9 cellular contexts compared by ENCODE assay signal in the genomic region with DNA sequence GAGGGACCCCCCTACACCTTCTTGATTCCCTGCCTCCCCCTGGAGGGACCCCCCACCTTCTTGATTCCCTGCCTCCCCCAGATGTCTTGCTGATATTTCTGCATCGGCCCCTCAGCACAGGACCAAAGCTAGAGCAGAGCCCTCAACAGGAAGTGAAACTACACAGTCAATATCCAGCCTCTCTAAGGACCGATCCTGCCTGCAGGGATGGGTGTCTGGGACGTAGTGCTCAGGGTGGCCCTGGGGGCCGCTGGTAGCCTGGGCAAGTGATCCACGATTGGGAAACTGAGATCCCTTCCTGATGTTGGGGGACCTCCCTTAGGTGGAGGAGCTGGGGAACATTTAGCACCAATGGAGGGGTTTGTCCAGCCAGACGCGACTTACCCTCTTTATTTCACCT. TPM values are rescaled to one million over a fixed set of nuclear protein-coding genes. Genes with fewer than 3 reads are reported as not detected.
DNase-seq lines count a peak whose midpoint lies in the region; ATAC-seq, FAIRE-seq and TF ChIP-seq lines count a peak whose summit lies in the region.
"Had no signal": no experiment of that assay in that cellular context is flagged by ENCODE, and none has a peak within 500 bp of the region (broad histone marks: within the 10 kb centered on the region; RNA-seq: fewer than 3 reads in every experiment).

No MANE protein-coding gene starts in this region.

- peak overlapping the region; percentile 43; the same call in 1 of the 2 replicates for H3K4me2 ChIP-seq in KMS-11
- no peak overlapping the region for H3K4me2 ChIP-seq in GM23248 (ENCODE audit: unreplicated experiment)

- H3K9me3 ChIP-seq in kidney (ENCODE audit: control insufficient read depth in 1 of 2, low read length in 2 of 2) (no peaks in the 10 kb centered on the region), GM23248 (ENCODE audit: low read depth) (no peaks in the 10 kb centered on the region)

- H3K4me1 ChIP-seq in KMS-11 (ENCODE audit: low read depth, poor library complexity, severe bottlenecking) (peaks cover 56% of the 10 kb centered on the region), kidney (ENCODE audit: control insufficient read depth in 1 of 2, insufficient read depth in 1 of 2, low read depth in 1 of 2, low read length in 2 of 2) (peaks cover 0 to 7% of the 10 kb centered on the region in 2 donors), GM23248 (ENCODE audit: insufficient read depth) (no peaks in the 10 kb centered on the region)

- no peak overlapping the region for H3K4me3 ChIP-seq in KMS-11 (IDR thresholded peaks at IDR 0.05; ENCODE audit: insufficient read depth, low read depth, low read length)
- no peak overlapping the region for H3K4me3 ChIP-seq in kidney (ENCODE audit: low read length in 2 of 2)
- H3K4me3 ChIP-seq in GM23248 = no peak overlapping the region

- H3K9ac ChIP-seq in KMS-11 (no peak overlapping the region), kidney (ENCODE audit: low read length in 2 of 2) (no peak overlapping the region), GM23248 (no peak overlapping the region)

- peak overlapping the region; percentile 8; the same call in 1 of the 2 replicates for H3K27ac ChIP-seq in KMS-11
- no peak overlapping the region for H3K27ac ChIP-seq in kidney (ENCODE audit: low read depth in 2 of 2, low read length in 2 of 2)
- no peak overlapping the region for H3K27ac ChIP-seq in GM23248

- DNase-seq in kidney = peak; percentile 12
- DNase-seq in GM23248 = no peak
- DNase-seq in NCI-H82 treated with DMSO at 0.1 percent for 48 hours (lab: John Stamatoyannopoulos, UW; ENCODE audit: unreplicated experiment) = no peak
- no peak for DNase-seq in islet precursor cell
- DNase-seq in sciatic nerve (ENCODE audit: low spot score) = no peak

- ATAC-seq in GM18498 (IDR thresholded peaks at IDR 0.05; ENCODE audit: unreplicated experiment) (peak; percentile 72), GM21529 (IDR thresholded peaks at IDR 0.05; ENCODE audit: unreplicated experiment) (peak; percentile 77), sciatic nerve (no peak)

- H4K20me1 ChIP-seq in KMS-11 (ENCODE audit: insufficient read depth) (no peaks in the 10 kb centered on the region), GM23248 (ENCODE audit: insufficient read depth) (no peaks in the 10 kb centered on the region)

- H3K27me3 ChIP-seq in KMS-11 (ENCODE audit: insufficient read depth, low read depth) = no peaks in the 10 kb centered on the region
- 0 out of 2 replicates have a peak, but pooled peaks cover 8% of the 10 kb centered on the region for H3K27me3 ChIP-seq in GM23248 (replicated peaks; ENCODE audit: insufficient read depth)

- H2AFZ ChIP-seq in KMS-11 (ENCODE audit: low read depth) (peak overlapping the region; percentile 47; the same call in 1 of the 2 replicates), GM23248 (no peak overlapping the region)

- in situ Hi-C loops in GM23248 (cut with MboI) = no loop called here

- no peaks in the 10 kb centered on the region for H3K36me3 ChIP-seq in KMS-11 (ENCODE audit: insufficient read depth)
- H3K36me3 ChIP-seq in kidney (ENCODE audit: control insufficient read depth in 1 of 2, insufficient read depth in 2 of 2, low read length in 2 of 2) = no peaks in the 10 kb centered on the region
- H3K36me3 ChIP-seq in GM23248 (ENCODE audit: low read depth) = no peaks in the 10 kb centered on the region

- 61 to 62% methylated on average over 7 of the region's 7 CpGs for WGBS in GM23248 (ENCODE audit: low coverage in 1 of 2, low lambda C conversion rate in 2 of 2, missing lambda C conversion rate in 2 of 2), 2 experiments

- intact Hi-C loops in kidney (cut with DNase I) (no loop called here), sciatic nerve (cut with DNase I) (no loop called here)

- TF ChIP-seq CTCF in KMS-11 (conservative IDR thresholded peaks at IDR 0.05; ENCODE audit: low read depth, low read length) (no peak), kidney (IDR thresholded peaks at IDR 0.05; ENCODE audit: borderline replicate concordance, extremely low read depth, insufficient read depth) (no peak)

- no peaks in the 10 kb centered on the region for H3F3A ChIP-seq in GM23248 (ENCODE audit: insufficient read depth)

- no peaks in the 10 kb centered on the region for H3K9me2 ChIP-seq in GM23248 (ENCODE audit: insufficient read depth)

- no peak for FAIRE-seq in kidney (lab: Jason Lieb, UNC)
- FAIRE-seq: astrocyte had no signal

- H3K79me2 ChIP-seq in KMS-11 (ENCODE audit: insufficient read depth, low read depth) (no peaks in the 10 kb centered on the region), GM23248 (ENCODE audit: insufficient read depth) (no peaks in the 10 kb centered on the region)

RNA-seq across cellular contexts. Expression of a gene that starts 3.9 kb away (rescaled TPM):
- total RNA-seq in kidney (0.13 TPM), sciatic nerve (0.31 TPM)
- polyA plus RNA-seq in kidney (ENCODE audit: insufficient read depth, low read depth, low replicate concordance) (0.28 TPM), GM23248 (2016; fragmentation: Nextera tagmentation; extraction: Ambion mirVana) (not detected in 2 replicates)
- not detected in 2 replicates for total RNA-seq in GM23248 (2014; rRNA removed; shearing (Covaris generic))

RNA-seq across cellular contexts. Expression of a gene that starts 20.9 kb away (rescaled TPM):
- total RNA-seq in kidney = 79.3 TPM
- polyA plus RNA-seq in kidney (ENCODE audit: insufficient read depth, low read depth, low replicate concordance) = 72.4 TPM
- total RNA-seq in GM23248 (2014; rRNA removed; shearing (Covaris generic)) = 59.1 and 69.6 TPM in 2 replicates
- 55.5 and 61.1 TPM in 2 replicates for polyA plus RNA-seq in GM23248 (2016; fragmentation: Nextera tagmentation; extraction: Ambion mirVana)
- 52.2 TPM for total RNA-seq in sciatic nerve

RNA-seq across cellular contexts. Expression of a gene that starts 54.2 kb away (rescaled TPM):
- total RNA-seq in kidney = 19.2 TPM
- polyA plus RNA-seq in kidney (ENCODE audit: insufficient read depth, low read depth, low replicate concordance) = 3.4 TPM
- 21.6 and 30.1 TPM in 2 replicates for total RNA-seq in GM23248 (2014; rRNA removed; shearing (Covaris generic))
- 18.0 and 18.3 TPM in 2 replicates for polyA plus RNA-seq in GM23248 (2016; fragmentation: Nextera tagmentation; extraction: Ambion mirVana)
- 22.3 TPM for total RNA-seq in sciatic nerve

RNA-seq across cellular contexts. Expression of a gene that starts 56.0 kb away (rescaled TPM):
- 8.6 TPM for total RNA-seq in kidney
- 0.41 TPM for polyA plus RNA-seq in kidney (ENCODE audit: insufficient read depth, low read depth, low replicate concordance)
- not detected in 2 replicates for total RNA-seq in GM23248 (2014; rRNA removed; shearing (Covaris generic))
- not detected in 2 replicates for polyA plus RNA-seq in GM23248 (2016; fragmentation: Nextera tagmentation; extraction: Ambion mirVana)
- 0.89 TPM for total RNA-seq in sciatic nerve
